Comparison of ENCODE assay signal across 1 cellular context in the genomic region with DNA sequence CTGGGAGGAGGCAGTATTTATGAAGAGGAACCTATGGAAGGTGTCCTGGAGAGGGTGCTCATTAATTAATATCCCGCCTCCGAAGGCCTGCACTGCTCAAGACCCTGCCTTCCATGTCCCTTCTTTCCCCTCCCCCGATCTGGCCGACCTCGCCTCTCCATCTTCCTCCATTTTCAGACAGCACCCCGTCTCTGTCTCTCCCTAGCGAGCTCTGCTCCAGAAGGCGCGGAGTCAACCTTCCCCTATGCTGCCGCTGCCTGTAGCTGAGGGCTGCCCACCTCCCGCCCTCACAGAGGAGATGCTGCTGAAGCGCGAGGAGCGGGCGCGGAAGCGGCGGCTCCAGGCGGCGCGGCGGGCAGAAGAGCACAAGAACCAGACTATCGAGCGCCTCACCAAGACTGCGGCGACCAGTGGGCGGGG.
TF ChIP-seq lines count a peak whose summit lies in the region.

No MANE protein-coding gene starts in this region.

TF ChIP-seq in HepG2, 621 proteins besides CTCF, POLR2A, EP300 and RAD21 (continued from another document and continues in another):
- TF ChIP-seq PRDM10 (CRISPR knock-in tag; IDR thresholded peaks at IDR 0.05; ENCODE audit: low read depth) (no peak), ZNF605 (CRISPR knock-in tag; IDR thresholded peaks at IDR 0.05) (no peak), HOXA7 (CRISPR knock-in tag; IDR thresholded peaks at IDR 0.05) (no peak), MIER2 (CRISPR knock-in tag; IDR thresholded peaks at IDR 0.05) (no peak), JARID2 (CRISPR knock-in tag; IDR thresholded peaks at IDR 0.05; ENCODE audit: insufficient replicate concordance) (peak; percentile 68), ZSCAN21 (CRISPR knock-in tag; IDR thresholded peaks at IDR 0.05; ENCODE audit: borderline replicate concordance) (peak; percentile 69; the same call in 1 of the 2 replicates), ZHX2 (IDR thresholded peaks at IDR 0.05; ENCODE audit: low read depth) (no peak), ZHX2 (CRISPR knock-in tag; IDR thresholded peaks at IDR 0.05; ENCODE audit: borderline replicate concordance) (no peak), ZNF7 (CRISPR knock-in tag; IDR thresholded peaks at IDR 0.05) (no peak), THAP11 (CRISPR knock-in tag; IDR thresholded peaks at IDR 0.05) (peak; percentile 38; the same call in 1 of the 2 replicates), ZNF792 (CRISPR knock-in tag; IDR thresholded peaks at IDR 0.05) (0 out of 2 replicates have a peak, but pooled peaks have one; percentile 32), RXRB (CRISPR knock-in tag; IDR thresholded peaks at IDR 0.05; ENCODE audit: borderline replicate concordance) (no peak), HNRNPLL (IDR thresholded peaks at IDR 0.05; ENCODE audit: low read depth, low read length, poor library complexity, severe bottlenecking) (no peak), ZEB1 (IDR thresholded peaks at IDR 0.05; ENCODE audit: insufficient replicate concordance, low read depth) (no peak), ZNF546 (CRISPR knock-in tag; conservative IDR thresholded peaks at IDR 0.05) (no peak), ZNF20 (CRISPR knock-in tag; IDR thresholded peaks at IDR 0.05) (no peak), CBFB (CRISPR knock-in tag; IDR thresholded peaks at IDR 0.05) (no peak), ZNF224 (CRISPR knock-in tag; IDR thresholded peaks at IDR 0.05) (no peak), ZNF589 (CRISPR knock-in tag; conservative IDR thresholded peaks at IDR 0.05) (no peak), KMT2A (CRISPR knock-in tag; IDR thresholded peaks at IDR 0.05) (no peak; the same call in 1 of the 2 replicates), ZNF570 (CRISPR knock-in tag; IDR thresholded peaks at IDR 0.05; ENCODE audit: borderline replicate concordance) (no peak), ZNF619 (CRISPR knock-in tag; IDR thresholded peaks at IDR 0.05) (no peak), ZNF180 (CRISPR knock-in tag; IDR thresholded peaks at IDR 0.05; ENCODE audit: borderline replicate concordance, low read depth) (no peak), ZNF282 (IDR thresholded peaks at IDR 0.05; ENCODE audit: partially characterized antibody) (no peak), RFXANK (CRISPR knock-in tag; IDR thresholded peaks at IDR 0.05) (no peak), SMAD1 (CRISPR knock-in tag; IDR thresholded peaks at IDR 0.05; ENCODE audit: borderline replicate concordance, low read depth) (no peak), ZNF18 (CRISPR knock-in tag; IDR thresholded peaks at IDR 0.05; ENCODE audit: insufficient replicate concordance) (no peak), KLF6 (CRISPR knock-in tag; IDR thresholded peaks at IDR 0.05) (no peak), ZNF644 (CRISPR knock-in tag; IDR thresholded peaks at IDR 0.05; ENCODE audit: low read depth) (no peak), ZNF883 (CRISPR knock-in tag; IDR thresholded peaks at IDR 0.05; ENCODE audit: not compliant biosample characterization) (peak; percentile 69), SIX1 (CRISPR knock-in tag; IDR thresholded peaks at IDR 0.05; ENCODE audit: borderline replicate concordance) (no peak), ZC3H13 (CRISPR knock-in tag; IDR thresholded peaks at IDR 0.05) (no peak), MXD1 (CRISPR knock-in tag; IDR thresholded peaks at IDR 0.05) (peak; percentile 11; the same call in 1 of the 2 replicates), HIVEP1 (CRISPR knock-in tag; IDR thresholded peaks at IDR 0.05) (no peak; the same call in 1 of the 2 replicates), TAF1 (CRISPR knock-in tag; IDR thresholded peaks at IDR 0.05) (no peak; the same call in 1 of the 2 replicates), MXI1 (IDR thresholded peaks at IDR 0.05; ENCODE audit: borderline replicate concordance, low read depth, low read length) (no peak), KLF13 (CRISPR knock-in tag; IDR thresholded peaks at IDR 0.05) (no peak), ZNF841 (CRISPR knock-in tag; IDR thresholded peaks at IDR 0.05; ENCODE audit: borderline replicate concordance) (no peak), ZNF781 (CRISPR knock-in tag; IDR thresholded peaks at IDR 0.05; ENCODE audit: borderline replicate concordance, not compliant biosample characterization) (no peak)
- TF ChIP-seq, protein P1, sequence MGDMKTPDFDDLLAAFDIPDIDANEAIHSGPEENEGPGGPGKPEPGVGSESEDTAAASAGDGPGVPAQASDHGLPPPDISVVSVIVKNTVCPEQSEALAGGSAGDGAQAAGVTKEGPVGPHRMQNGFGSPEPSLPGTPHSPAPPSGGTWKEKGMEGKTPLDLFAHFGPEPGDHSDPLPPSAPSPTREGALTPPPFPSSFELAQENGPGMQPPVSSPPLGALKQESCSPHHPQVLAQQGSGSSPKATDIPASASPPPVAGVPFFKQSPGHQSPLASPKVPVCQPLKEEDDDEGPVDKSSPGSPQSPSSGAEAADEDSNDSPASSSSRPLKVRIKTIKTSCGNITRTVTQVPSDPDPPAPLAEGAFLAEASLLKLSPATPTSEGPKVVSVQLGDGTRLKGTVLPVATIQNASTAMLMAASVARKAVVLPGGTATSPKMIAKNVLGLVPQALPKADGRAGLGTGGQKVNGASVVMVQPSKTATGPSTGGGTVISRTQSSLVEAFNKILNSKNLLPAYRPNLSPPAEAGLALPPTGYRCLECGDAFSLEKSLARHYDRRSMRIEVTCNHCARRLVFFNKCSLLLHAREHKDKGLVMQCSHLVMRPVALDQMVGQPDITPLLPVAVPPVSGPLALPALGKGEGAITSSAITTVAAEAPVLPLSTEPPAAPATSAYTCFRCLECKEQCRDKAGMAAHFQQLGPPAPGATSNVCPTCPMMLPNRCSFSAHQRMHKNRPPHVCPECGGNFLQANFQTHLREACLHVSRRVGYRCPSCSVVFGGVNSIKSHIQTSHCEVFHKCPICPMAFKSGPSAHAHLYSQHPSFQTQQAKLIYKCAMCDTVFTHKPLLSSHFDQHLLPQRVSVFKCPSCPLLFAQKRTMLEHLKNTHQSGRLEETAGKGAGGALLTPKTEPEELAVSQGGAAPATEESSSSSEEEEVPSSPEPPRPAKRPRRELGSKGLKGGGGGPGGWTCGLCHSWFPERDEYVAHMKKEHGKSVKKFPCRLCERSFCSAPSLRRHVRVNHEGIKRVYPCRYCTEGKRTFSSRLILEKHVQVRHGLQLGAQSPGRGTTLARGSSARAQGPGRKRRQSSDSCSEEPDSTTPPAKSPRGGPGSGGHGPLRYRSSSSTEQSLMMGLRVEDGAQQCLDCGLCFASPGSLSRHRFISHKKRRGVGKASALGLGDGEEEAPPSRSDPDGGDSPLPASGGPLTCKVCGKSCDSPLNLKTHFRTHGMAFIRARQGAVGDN (CRISPR knock-in tag; IDR thresholded peaks at IDR 0.05): no peak; the same call in 1 of the 2 replicates
- TF ChIP-seq, protein P2, sequence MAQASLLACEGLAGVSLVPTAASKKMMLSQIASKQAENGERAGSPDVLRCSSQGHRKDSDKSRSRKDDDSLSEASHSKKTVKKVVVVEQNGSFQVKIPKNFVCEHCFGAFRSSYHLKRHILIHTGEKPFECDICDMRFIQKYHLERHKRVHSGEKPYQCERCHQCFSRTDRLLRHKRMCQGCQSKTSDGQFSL (CRISPR knock-in tag; IDR thresholded peaks at IDR 0.05): no peak
- TF ChIP-seq, protein P3, sequence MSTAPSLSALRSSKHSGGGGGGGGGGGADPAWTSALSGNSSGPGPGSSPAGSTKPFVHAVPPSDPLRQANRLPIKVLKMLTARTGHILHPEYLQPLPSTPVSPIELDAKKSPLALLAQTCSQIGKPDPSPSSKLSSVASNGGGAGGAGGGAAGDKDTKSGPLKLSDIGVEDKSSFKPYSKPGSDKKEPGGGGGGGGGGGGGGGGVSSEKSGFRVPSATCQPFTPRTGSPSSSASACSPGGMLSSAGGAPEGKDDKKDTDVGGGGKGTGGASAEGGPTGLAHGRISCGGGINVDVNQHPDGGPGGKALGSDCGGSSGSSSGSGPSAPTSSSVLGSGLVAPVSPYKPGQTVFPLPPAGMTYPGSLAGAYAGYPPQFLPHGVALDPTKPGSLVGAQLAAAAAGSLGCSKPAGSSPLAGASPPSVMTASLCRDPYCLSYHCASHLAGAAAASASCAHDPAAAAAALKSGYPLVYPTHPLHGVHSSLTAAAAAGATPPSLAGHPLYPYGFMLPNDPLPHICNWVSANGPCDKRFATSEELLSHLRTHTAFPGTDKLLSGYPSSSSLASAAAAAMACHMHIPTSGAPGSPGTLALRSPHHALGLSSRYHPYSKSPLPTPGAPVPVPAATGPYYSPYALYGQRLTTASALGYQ (CRISPR knock-in tag; IDR thresholded peaks at IDR 0.05): no peak
- TF ChIP-seq, protein P4, sequence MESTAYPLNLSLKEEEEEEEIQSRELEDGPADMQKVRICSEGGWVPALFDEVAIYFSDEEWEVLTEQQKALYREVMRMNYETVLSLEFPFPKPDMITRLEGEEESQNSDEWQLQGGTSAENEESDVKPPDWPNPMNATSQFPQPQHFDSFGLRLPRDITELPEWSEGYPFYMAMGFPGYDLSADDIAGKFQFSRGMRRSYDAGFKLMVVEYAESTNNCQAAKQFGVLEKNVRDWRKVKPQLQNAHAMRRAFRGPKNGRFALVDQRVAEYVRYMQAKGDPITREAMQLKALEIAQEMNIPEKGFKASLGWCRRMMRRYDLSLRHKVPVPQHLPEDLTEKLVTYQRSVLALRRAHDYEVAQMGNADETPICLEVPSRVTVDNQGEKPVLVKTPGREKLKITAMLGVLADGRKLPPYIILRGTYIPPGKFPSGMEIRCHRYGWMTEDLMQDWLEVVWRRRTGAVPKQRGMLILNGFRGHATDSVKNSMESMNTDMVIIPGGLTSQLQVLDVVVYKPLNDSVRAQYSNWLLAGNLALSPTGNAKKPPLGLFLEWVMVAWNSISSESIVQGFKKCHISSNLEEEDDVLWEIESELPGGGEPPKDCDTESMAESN (CRISPR knock-in tag; conservative IDR thresholded peaks at IDR 0.05): no peak
